In the genomic region with DNA sequence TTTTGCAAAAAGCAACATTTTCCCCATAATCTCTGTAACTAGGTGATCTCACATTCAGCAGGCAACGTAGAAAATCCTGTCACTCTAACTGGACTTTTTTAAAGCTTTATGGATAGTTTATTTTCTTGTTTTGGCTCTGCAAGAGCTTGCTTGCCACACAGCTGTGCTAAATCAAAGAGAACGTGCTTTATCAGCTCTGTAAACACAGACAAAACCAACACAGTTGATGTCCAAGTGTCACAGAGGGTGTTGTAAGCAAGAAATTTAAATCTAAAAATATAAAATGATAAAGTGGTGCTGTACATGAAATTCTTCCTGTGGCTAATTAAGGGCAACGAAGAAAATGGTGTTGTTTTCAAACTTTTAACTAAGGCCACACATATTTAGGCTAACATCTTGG, we compare ENCODE assay signal across 26 cellular contexts.
"Had no signal": no experiment of that assay in that cellular context is flagged by ENCODE, and none has a peak within 500 bp of the region (broad histone marks: within the 10 kb centered on the region; RNA-seq: fewer than 3 reads in every experiment).

No MANE protein-coding gene starts in this region.

- H2AFZ ChIP-seq: hepatocyte had no signal

- H3K4me1 Mint-ChIP-seq: activated CD4-positive, alpha-beta T cell treated with anti-CD3 and anti-CD28 coated beads for 36 hours; brain; naive B cell had no signal

- H3K9me3 ChIP-seq: ascending aorta, pancreas, suprapubic skin, tibial artery, upper lobe of right lung had no signal

- H3K4me2 ChIP-seq: hepatocyte had no signal

- H3K4me3 Mint-ChIP-seq: activated CD4-positive, alpha-beta T cell treated with anti-CD3 and anti-CD28 coated beads for 36 hours; activated naive CD8-positive, alpha-beta T cell; activated T-cell treated with anti-CD3 and anti-CD28 coated beads, Interleukin-2, amount 50 U/mL, for 72 hours; brain; mesothelial cell of epicardium; naive B cell had no signal

- H3K27me3 ChIP-seq: ascending aorta, cardiac muscle cell, dorsolateral prefrontal cortex, gastroesophageal sphincter, hepatocyte, pancreas, right atrium auricular region, spleen, suprapubic skin, tibial artery, upper lobe of right lung had no signal

- H3K9me3 Mint-ChIP-seq: brain had no signal

- H3K36me3 ChIP-seq: ascending aorta, cardiac muscle cell, gastroesophageal sphincter, pancreas, right atrium auricular region, spleen, suprapubic skin, tibial artery, upper lobe of right lung had no signal

- H3K27ac ChIP-seq: ascending aorta, cardiac muscle cell, coronary artery, dorsolateral prefrontal cortex, gastroesophageal sphincter, hepatocyte, pancreas, right atrium auricular region, spleen, suprapubic skin, tibial artery, upper lobe of right lung had no signal

- DNase-seq: activated CD4-positive, alpha-beta T cell treated with anti-CD3 and anti-CD28 coated beads for 36 hours; activated CD4-positive, CD25-positive, alpha-beta regulatory T cell; activated naive CD4-positive, alpha-beta T cell; activated T-cell treated with anti-CD3 and anti-CD28 coated beads for 4 hours; activated T-cell treated with anti-CD3 and anti-CD28 coated beads, Interleukin-2, amount 50 U/mL, for 72 hours; dorsolateral prefrontal cortex; effector memory CD4-positive, alpha-beta T cell; erythroblast; islet precursor cell; naive B cell; nucleus accumbens; pancreas; spleen; stimulated activated naive CD4-positive, alpha-beta T cell; tibial artery; upper lobe of right lung had no signal

- H3K4me1 ChIP-seq: ascending aorta, gastroesophageal sphincter, right atrium auricular region, spleen, suprapubic skin, tibial artery, upper lobe of right lung had no signal

- H3K27ac Mint-ChIP-seq: activated CD4-positive, alpha-beta T cell treated with anti-CD3 and anti-CD28 coated beads for 36 hours; activated naive CD8-positive, alpha-beta T cell; activated T-cell treated with anti-CD3 and anti-CD28 coated beads, Interleukin-2, amount 50 U/mL, for 72 hours; brain; mesothelial cell of epicardium; naive B cell had no signal

- H3K79me2 ChIP-seq: hepatocyte had no signal

- H3K36me3 Mint-ChIP-seq: activated naive CD8-positive, alpha-beta T cell; brain; mesothelial cell of epicardium; naive B cell had no signal

- H3K4me3 ChIP-seq: ascending aorta, cardiac muscle cell, coronary artery, dorsolateral prefrontal cortex, gastroesophageal sphincter, hepatocyte, pancreas, right atrium auricular region, spleen, suprapubic skin, tibial artery, upper lobe of right lung had no signal

- H3K27me3 Mint-ChIP-seq: activated CD4-positive, alpha-beta T cell treated with anti-CD3 and anti-CD28 coated beads for 36 hours; activated naive CD8-positive, alpha-beta T cell; naive B cell had no signal
